In the genomic region with DNA sequence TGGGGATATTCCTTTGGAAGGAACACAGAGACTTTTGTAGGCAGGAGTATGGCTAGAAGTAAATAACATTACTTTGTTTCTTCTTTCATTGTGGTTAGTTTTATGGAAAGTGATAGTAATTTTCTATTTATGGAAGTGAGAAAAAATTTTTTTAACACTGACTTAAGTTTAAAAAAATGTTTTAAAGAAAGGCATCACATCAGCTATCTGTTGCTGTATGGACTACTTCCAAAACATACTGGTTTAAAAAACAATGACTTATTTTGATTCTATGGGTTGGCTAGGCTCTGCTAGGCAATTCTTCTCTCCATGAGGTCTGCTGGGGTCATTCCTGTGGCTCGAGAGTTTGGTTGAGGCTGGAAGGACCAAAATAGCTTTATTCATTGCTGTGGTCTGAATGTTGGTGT, we compare ENCODE assay signal across 15 cellular contexts. TPM values are rescaled to one million over a fixed set of nuclear protein-coding genes. Genes with fewer than 3 reads are reported as not detected.
A peak's percentile ranks its signal among the peaks of the same experiment; 100 is the strongest.
DNase-seq lines count a peak whose midpoint lies in the region; ATAC-seq, FAIRE-seq and TF ChIP-seq lines count a peak whose summit lies in the region.
"Had no signal": no experiment of that assay in that cellular context is flagged by ENCODE, and none has a peak within 500 bp of the region (broad histone marks: within the 10 kb centered on the region; RNA-seq: fewer than 3 reads in every experiment).

No MANE protein-coding gene starts in this region.

- peak overlapping the region; percentile 70 for H3K27ac Mint-ChIP-seq in HFFc6
- H3K27ac Mint-ChIP-seq in nephron, result peak overlapping the region; percentile 93 to 99 (median 98)
- H3K27ac Mint-ChIP-seq: CD4-positive, CD25-positive, alpha-beta regulatory T cell; stimulated activated naive CD8-positive, alpha-beta T cell treated with anti-CD3 and anti-CD28 coated beads, Interleukin-15, Interleukin-2, amounts not matched to agents 100 ng/mL and 50 ng/mL, for 24 hours had no signal

- H3K4me3 ChIP-seq in BLaER1 (no peak overlapping the region), GM12878 (no peak overlapping the region)
- H3K4me3 ChIP-seq: K562 had no signal

- RAD21 ChIA-PET in GM12878 (lab: Charles Lee; ENCODE audit: unreplicated experiment), result interaction anchor here (0.6 to 1.2 kb wide), 4 partner anchors 11 to 70 kb away, joined by 4 to 5 read pairs (median 4); no protein-coding TSS in a partner anchor

- H2AFZ ChIP-seq in GM12878 (ENCODE audit: control insufficient read depth, low read depth, low read length), result no peak overlapping the region

- H3K4me1 ChIP-seq in BLaER1 (peaks cover 21% of the 10 kb centered on the region), GM12878 (ENCODE audit: control insufficient read depth, insufficient read depth, low read length) (peaks cover 15% of the 10 kb centered on the region)

- H3K27me3 Mint-ChIP-seq in HFFc6 (ENCODE audit: insufficient read depth) (peaks cover 1% of the 10 kb centered on the region), nephron (ENCODE audit: low read depth) (peaks cover 4% of the 10 kb centered on the region)
- H3K27me3 Mint-ChIP-seq: CD4-positive, CD25-positive, alpha-beta regulatory T cell; stimulated activated naive CD8-positive, alpha-beta T cell treated with anti-CD3 and anti-CD28 coated beads, Interleukin-15, Interleukin-2, amounts not matched to agents 100 ng/mL and 50 ng/mL, for 24 hours had no signal

- H3K9me3 Mint-ChIP-seq in HFFc6 (peaks cover 15% of the 10 kb centered on the region), nephron (no peaks in the 10 kb centered on the region)
- H3K9me3 Mint-ChIP-seq: stimulated activated naive CD8-positive, alpha-beta T cell treated with anti-CD3 and anti-CD28 coated beads, Interleukin-15, Interleukin-2, amounts not matched to agents 100 ng/mL and 50 ng/mL, for 24 hours had no signal

- SMC1A ChIA-PET in GM12878 (lab: Charles Lee; ENCODE audit: uncharacterized antibody, unreplicated experiment), result interaction anchor here (0.7 to 2.9 kb wide), 17 partner anchors 9 to 257 kb away, joined by 3 to 14 read pairs (median 4); no protein-coding TSS in a partner anchor

- TF ChIP-seq CTCF in HFFc6 (IDR thresholded peaks at IDR 0.05), result no peak
- no peak for TF ChIP-seq CTCF in GM12878 (IDR thresholded peaks at IDR 0.05 in 2 of 3, conservative IDR thresholded peaks at IDR 0.05 in 1 of 3; ENCODE audit: control insufficient read depth in 2 of 3, extremely low read depth in 1 of 3, insufficient read depth in 1 of 3, low read depth in 3 of 3, low read length in 3 of 3)
- TF ChIP-seq CTCF in nephron (IDR thresholded peaks at IDR 0.05; ENCODE audit: unreplicated experiment in 3 of 3), result no peak
- no peak for TF ChIP-seq CTCF in GM13977 (IDR thresholded peaks at IDR 0.05; ENCODE audit: extremely low read depth, insufficient read depth, missing control alignments)

- H3K27ac ChIP-seq in BLaER1 (no peak overlapping the region), GM12878 (ENCODE audit: control insufficient read depth, insufficient read depth) (peak overlapping the region; percentile 69)

- 4% methylated on average over 1 of the region's 1 CpG for WGBS in GM12878 (ENCODE audit: insufficient coverage, insufficient replicate concordance, low lambda C conversion rate, missing lambda C conversion rate)

- ATAC-seq in GM12878 (peak; percentile 60), GM19467 (IDR thresholded peaks at IDR 0.05; ENCODE audit: unreplicated experiment) (no peak)
- ATAC-seq: esophagus mucosa, K562 had no signal

- no peak overlapping the region for H3K9ac ChIP-seq in BLaER1
- H3K9ac ChIP-seq in GM12878 (ENCODE audit: control insufficient read depth, insufficient read depth, low read length), result no peak overlapping the region; the same call in 1 of the 2 replicates

- CTCF ChIA-PET in GM12878 (lab: Yijun Ruan, JAX), result interaction anchor here (0.7 to 1.4 kb wide), 5 partner anchors 9 to 112 kb away, joined by 3 to 4 read pairs (median 4); no protein-coding TSS in a partner anchor

- H3K4me3 Mint-ChIP-seq in HFFc6 (peak overlapping the region; percentile 21; the same call in 1 of the 2 replicates), nephron (no peak overlapping the region)
- H3K4me3 Mint-ChIP-seq: CD4-positive, CD25-positive, alpha-beta regulatory T cell; stimulated activated naive CD8-positive, alpha-beta T cell treated with anti-CD3 and anti-CD28 coated beads, Interleukin-15, Interleukin-2, amounts not matched to agents 100 ng/mL and 50 ng/mL, for 24 hours had no signal

- H3K36me3 ChIP-seq in BLaER1, result no peaks in the 10 kb centered on the region
- H3K36me3 ChIP-seq in GM12878 (ENCODE audit: control insufficient read depth in 2 of 2, insufficient read depth in 2 of 2, low read length in 1 of 2), result no peaks in the 10 kb centered on the region

- H3K9me3 ChIP-seq in BLaER1 (0 out of 2 replicates have a peak, but pooled peaks cover 5% of the 10 kb centered on the region), GM12878 (replicated peaks; ENCODE audit: control insufficient read depth, insufficient read depth, low read length) (peaks cover 8% of the 10 kb centered on the region)

- no TSS peak for BruUV-seq in GM12878 (replicated peaks; lab: Mats Ljungman, UMichigan)

- in situ Hi-C loops in GM12878 (cut with MboI) (no loop called here), GM13977 (cut with MboI; ENCODE audit: low pct_unique_long_range_greater_than_20kb, low sequenced_read_pairs, unreplicated experiment) (no loop called here)

- intact Hi-C loops in GM12878 (cut with micrococcal nuclease; ENCODE audit: unreplicated experiment) (no loop called here), posterior vena cava (cut with DNase I) (no loop called here)

- peaks cover 96% of the 10 kb centered on the region for H3K4me1 Mint-ChIP-seq in HFFc6 (ENCODE audit: low read depth)
- peaks cover 64% of the 10 kb centered on the region for H3K4me1 Mint-ChIP-seq in nephron

- no peak for TF ChIP-seq EP300 in GM12878 (IDR thresholded peaks at IDR 0.05; ENCODE audit: borderline replicate concordance in 1 of 2, control insufficient read depth in 1 of 2, low read depth in 2 of 2, low read length in 2 of 2)

- FAIRE-seq in GM12878 (lab: Jason Lieb, UNC), result peak; percentile 92
- FAIRE-seq: K562 had no signal

- POLR2A ChIA-PET in GM12878 (lab: Charles Lee), result interaction anchor here (0.6 to 5.7 kb wide), 6 partner anchors 13 to 581 kb away, joined by 3 to 37 read pairs (median 4); no protein-coding TSS in a partner anchor

- H4K20me1 ChIP-seq in BLaER1, result no peaks in the 10 kb centered on the region
- H4K20me1 ChIP-seq in GM12878 (ENCODE audit: control insufficient read depth, insufficient read depth), result no peaks in the 10 kb centered on the region

- H3K36me3 Mint-ChIP-seq in HFFc6 (ENCODE audit: low read depth) (peaks cover 35% of the 10 kb centered on the region), nephron (ENCODE audit: low read depth) (no peaks in the 10 kb centered on the region)

- TF ChIP-seq RAD21 in GM12878 (IDR thresholded peaks at IDR 0.05; ENCODE audit: insufficient read depth, low read depth, low read length), result no peak

- no peak for TF ChIP-seq POLR2A in GM12878 (IDR thresholded peaks at IDR 0.05; ENCODE audit: low read depth, low read length)

- H3K4me2 ChIP-seq in BLaER1, result peak overlapping the region; percentile 47; the same call in 1 of the 2 replicates
- peak overlapping the region; percentile 45 for H3K4me2 ChIP-seq in GM12878 (ENCODE audit: control insufficient read depth, insufficient read depth)

- H3K79me2 ChIP-seq in GM12878 (ENCODE audit: control insufficient read depth, insufficient read depth, low read length), result no peaks in the 10 kb centered on the region

- H3K27me3 ChIP-seq in BLaER1 (no peaks in the 10 kb centered on the region), GM12878 (replicated peaks in 1 of 2; ENCODE audit: control insufficient read depth in 2 of 2, insufficient read depth in 2 of 2, low read length in 1 of 2) (no peaks in the 10 kb centered on the region)

- DNase-seq in HFFc6 (peak; percentile 52), GM12878 (ENCODE audit: low read depth, low spot score) (no peak), posterior vena cava (ENCODE audit: low spot score) (no peak), GM13977 (ENCODE audit: low spot score) (no peak)
- DNase-seq in activated naive CD4-positive, alpha-beta T cell treated with Interleukin-2 at 50 U/mL for 16 hours, result no peak
- DNase-seq: CD4-positive, CD25-positive, alpha-beta regulatory T cell; left colon; nucleus accumbens; stimulated activated CD4-positive, alpha-beta T cell treated with anti-CD3 and anti-CD28 coated beads, Interleukin-2, amount 100 ng/mL, for 24 hours had no signal

TF ChIP-seq in GM12878, 131 proteins besides CTCF, POLR2A, EP300 and RAD21 (continues in another document):
- TF ChIP-seq NR2C2 (IDR thresholded peaks at IDR 0.05; ENCODE audit: borderline replicate concordance, control insufficient read depth, insufficient read length, low read depth), result no peak
- TF ChIP-seq MEF2B (IDR thresholded peaks at IDR 0.05; ENCODE audit: partially characterized antibody, poor library complexity, severe bottlenecking), result peak; percentile 84

RNA-seq across cellular contexts. Expression of a gene that starts 31.7 kb away (rescaled TPM):
- total RNA-seq in HFFc6 (2021; fragmentation: NEBNext Ultra II Directional; extraction: Animal tissue kit (Norgen Biotek cat#: 25700)), result 1,000 to 10,000 TPM in 2 of 6 experiments, 100 to 1,000 TPM in 4; 787 to 1,148 (median 975) TPM
- 920 and 952 TPM in 2 replicates for total RNA-seq in GM12878 (2013; cell fraction: nucleolus; rRNA removed)
- total RNA-seq in GM12878 (2014; rRNA removed), result 117 and 156 TPM in 2 replicates
- 109 and 111 TPM in 2 replicates for total RNA-seq in GM12878 (2014; rRNA removed; fragmentation: Illumina TruSeq; extraction: Trizol)
- total RNA-seq in GM12878 (2021), result 112 and 118 TPM in 2 replicates
- 21.8 TPM for polyA plus RNA-seq in GM12878 (2011; ENCODE audit: low read depth)
- 103 and 142 TPM in 2 replicates for polyA plus RNA-seq in GM12878 (2011; rRNA removed)
- 39.8 and 59.5 TPM in 2 replicates for polyA plus RNA-seq in GM12878 (2011; cell fraction: cytosol; rRNA removed)
- polyA plus RNA-seq in GM12878 (2011; cell fraction: nucleus; rRNA removed), result 187 and 191 TPM in 2 replicates
- polyA plus RNA-seq in GM12878 (2012), result 37.4 and 49.1 TPM in 2 replicates
- polyA plus RNA-seq in GM12878 (2014; fragmentation: Illumina TruSeq; extraction: Trizol), result 84.2 and 115 TPM in 2 replicates
- 10 to 100 TPM; 36.2 to 47.3 TPM for polyA plus RNA-seq in GM12878 (2014; fragmentation: Nextera tagmentation; extraction: Ambion mirVana)
- 48.4 and 61.8 TPM in 2 replicates for polyA plus RNA-seq in GM12878 (2014; rRNA removed)
- polyA plus RNA-seq in GM12878 (2016; fragmentation: Nextera tagmentation; extraction: Ambion mirVana), result 10 to 100 TPM; 69.2 to 75.3 TPM
- polyA minus RNA-seq in GM12878 (2011; rRNA and poly(A)+ RNA removed), result 84.7 and 105 TPM in 2 replicates
- polyA minus RNA-seq in GM12878 (2011; cell fraction: cytosol; rRNA and poly(A)+ RNA removed), result 40.1 and 47.0 TPM in 2 replicates
- 239 and 256 TPM in 2 replicates for polyA minus RNA-seq in GM12878 (2011; cell fraction: nucleus; rRNA and poly(A)+ RNA removed)
- 100 to 1,000 TPM; 255 to 324 TPM for total RNA-seq in posterior vena cava
